Comparison of ENCODE assay signal across 30 cellular contexts in the genomic region with DNA sequence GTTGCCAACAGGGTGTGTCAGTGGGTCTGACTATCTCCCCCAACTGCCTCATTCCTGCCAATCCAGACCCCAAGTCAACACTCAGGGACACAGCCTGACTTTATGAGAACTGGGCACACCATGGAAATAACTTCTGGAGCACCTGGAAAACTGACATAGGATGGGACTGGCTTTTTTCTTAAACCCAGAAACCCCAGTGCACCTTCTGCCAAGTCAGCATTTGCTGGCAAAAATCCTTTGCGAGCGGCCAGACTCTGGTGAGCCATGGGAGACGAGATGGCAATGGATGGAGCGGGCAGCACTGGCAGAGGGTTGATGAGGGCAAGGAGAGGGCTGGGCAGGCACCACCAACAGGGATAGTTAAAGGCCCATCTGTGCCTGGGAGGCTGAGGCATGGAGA.
"Had no signal": no experiment of that assay in that cellular context is flagged by ENCODE, and none has a peak within 500 bp of the region (broad histone marks: within the 10 kb centered on the region; RNA-seq: fewer than 3 reads in every experiment).

No MANE protein-coding gene starts in this region.

- ATAC-seq: activated CD4-positive, alpha-beta T cell treated with anti-CD3 and anti-CD28 coated beads for 36 hours; activated CD8-positive, alpha-beta memory T cell treated with anti-CD3 and anti-CD28 coated beads, Interleukin-2, amount 10 ng/mL, durations not matched to agents 7 days and 5 days; activated CD8-positive, alpha-beta T cell treated with anti-CD3 and anti-CD28 coated beads, Interleukin-2, amount 10 ng/mL, durations not matched to agents 7 days and 5 days; activated naive CD8-positive, alpha-beta T cell treated with anti-CD3 and anti-CD28 coated beads, Interleukin-2, amount 50 U/mL, for 24 hours; body of pancreas; esophagus mucosa; foreskin keratinocyte; gastrocnemius medialis had no signal

- FAIRE-seq: colon had no signal

- H3K27ac Mint-ChIP-seq: activated CD4-positive, alpha-beta memory T cell treated with anti-CD3 and anti-CD28 coated beads for 36 hours; activated CD4-positive, alpha-beta T cell treated with anti-CD3 and anti-CD28 coated beads for 36 hours; activated CD4-positive, alpha-beta T cell treated with anti-CD3 and anti-CD28 coated beads, Interleukin-2, amount 10 ng/mL, durations not matched to agents 24 days and 14 days; activated CD8-positive, alpha-beta memory T cell treated with anti-CD3 and anti-CD28 coated beads, Interleukin-2, amount 10 ng/mL, durations not matched to agents 7 days and 5 days; activated CD8-positive, alpha-beta T cell treated with anti-CD3 and anti-CD28 coated beads, Interleukin-2, amount 10 ng/mL, durations not matched to agents 7 days and 5 days; activated naive CD4-positive, alpha-beta T cell treated with anti-CD3 and anti-CD28 coated beads for 36 hours; activated naive CD4-positive, alpha-beta T cell treated with anti-CD3 and anti-CD28 coated beads, Interleukin-2, amount 50 U/mL, for 24 hours; activated naive CD8-positive, alpha-beta T cell treated with anti-CD3 and anti-CD28 coated beads for 36 hours; activated naive CD8-positive, alpha-beta T cell treated with anti-CD3 and anti-CD28 coated beads, Interleukin-2, amount 50 U/mL, for 24 hours; activated T-helper 1 cell treated with anti-CD3 and anti-CD28 coated beads, Interleukin-12 subunit alpha, Interleukin-12 subunit beta, Interleukin-2, Interleukin-4 antibody, amounts not matched to agents 30 ng/mL and 10 ng/mL and 1 ng/mL, durations not matched to agents 14 hours and 24 hours and 36 hours; activated T-helper 2 cell treated with anti-CD3 and anti-CD28 coated beads, Interferon-gamma antibody, Interleukin-2, Interleukin-4, amounts not matched to agents 10 μg/mL and 5 μg/mL and 100 μg/mL, durations not matched to agents 14 hours and 24 hours and 36 hours had no signal

- H3K27me3 Mint-ChIP-seq: activated CD4-positive, alpha-beta memory T cell treated with anti-CD3 and anti-CD28 coated beads for 36 hours; activated naive CD8-positive, alpha-beta T cell treated with anti-CD3 and anti-CD28 coated beads, Interleukin-2, amount 50 U/mL, for 24 hours had no signal

- H3K9me3 Mint-ChIP-seq: activated CD4-positive, alpha-beta memory T cell treated with anti-CD3 and anti-CD28 coated beads for 36 hours; activated CD4-positive, alpha-beta T cell treated with anti-CD3 and anti-CD28 coated beads, Interleukin-2, amount 10 ng/mL, durations not matched to agents 24 days and 14 days; activated naive CD4-positive, alpha-beta T cell treated with anti-CD3 and anti-CD28 coated beads for 36 hours; activated naive CD4-positive, alpha-beta T cell treated with anti-CD3 and anti-CD28 coated beads, Interleukin-2, amount 50 U/mL, for 24 hours; activated naive CD8-positive, alpha-beta T cell treated with anti-CD3 and anti-CD28 coated beads for 36 hours; activated naive CD8-positive, alpha-beta T cell treated with anti-CD3 and anti-CD28 coated beads, Interleukin-2, amount 50 U/mL, for 24 hours; activated T-helper 1 cell treated with anti-CD3 and anti-CD28 coated beads, Interleukin-12 subunit alpha, Interleukin-12 subunit beta, Interleukin-2, Interleukin-4 antibody, amounts not matched to agents 30 ng/mL and 10 ng/mL and 1 ng/mL, durations not matched to agents 14 hours and 24 hours and 36 hours; activated T-helper 2 cell treated with anti-CD3 and anti-CD28 coated beads, Interferon-gamma antibody, Interleukin-2, Interleukin-4, amounts not matched to agents 10 μg/mL and 5 μg/mL and 100 μg/mL, durations not matched to agents 14 hours and 24 hours and 36 hours had no signal

- H3K4me3 ChIP-seq: adrenal gland, body of pancreas, gastrocnemius medialis had no signal

- H3K27me3 ChIP-seq: adrenal gland, body of pancreas, gastrocnemius medialis had no signal

- H3K9me3 ChIP-seq: adrenal gland, body of pancreas, gastrocnemius medialis had no signal

- H3K36me3 Mint-ChIP-seq: activated CD4-positive, alpha-beta memory T cell treated with anti-CD3 and anti-CD28 coated beads for 36 hours; activated CD8-positive, alpha-beta memory T cell treated with anti-CD3 and anti-CD28 coated beads, Interleukin-2, amount 10 ng/mL, durations not matched to agents 7 days and 5 days; activated naive CD4-positive, alpha-beta T cell treated with anti-CD3 and anti-CD28 coated beads, Interleukin-2, amount 50 U/mL, for 24 hours; activated naive CD8-positive, alpha-beta T cell treated with anti-CD3 and anti-CD28 coated beads for 36 hours had no signal

- H3K4me1 ChIP-seq: adrenal gland, body of pancreas, foreskin keratinocyte, gastrocnemius medialis had no signal

- H3K4me1 Mint-ChIP-seq: activated CD4-positive, alpha-beta T cell treated with anti-CD3 and anti-CD28 coated beads for 36 hours; activated CD4-positive, alpha-beta T cell treated with anti-CD3 and anti-CD28 coated beads, Interleukin-2, amount 10 ng/mL, durations not matched to agents 24 days and 14 days; activated CD8-positive, alpha-beta memory T cell treated with anti-CD3 and anti-CD28 coated beads, Interleukin-2, amount 10 ng/mL, durations not matched to agents 7 days and 5 days; activated naive CD4-positive, alpha-beta T cell treated with anti-CD3 and anti-CD28 coated beads, Interleukin-2, amount 50 U/mL, for 24 hours; activated naive CD8-positive, alpha-beta T cell treated with anti-CD3 and anti-CD28 coated beads for 36 hours; activated naive CD8-positive, alpha-beta T cell treated with anti-CD3 and anti-CD28 coated beads, Interleukin-2, amount 50 U/mL, for 24 hours had no signal

- DNase-seq: activated CD4-positive, alpha-beta memory T cell treated with anti-CD3 and anti-CD28 coated beads for 36 hours; activated CD4-positive, alpha-beta T cell treated with anti-CD3 and anti-CD28 coated beads for 36 hours; activated CD4-positive, alpha-beta T cell treated with anti-CD3 and anti-CD28 coated beads, Interleukin-2, amount 10 ng/mL, durations not matched to agents 24 days and 14 days; activated CD4-positive, CD25-positive, alpha-beta regulatory T cell; activated CD4-positive, CD25-positive, alpha-beta regulatory T cell treated with anti-CD3 and anti-CD28 coated beads, Interleukin-2, amount 50 U/mL, for 72 hours; activated CD8-positive, alpha-beta memory T cell treated with anti-CD3 and anti-CD28 coated beads, Interleukin-2, amount 10 ng/mL, durations not matched to agents 7 days and 5 days; activated CD8-positive, alpha-beta memory T cell treated with anti-CD3 and anti-CD28 coated beads, Interleukin-2, amount 50 U/mL, for 4 hours; activated CD8-positive, alpha-beta T cell treated with anti-CD3 and anti-CD28 coated beads, Interleukin-2, amount 10 ng/mL, durations not matched to agents 7 days and 5 days; activated effector memory CD4-positive, alpha-beta T cell treated with anti-CD3 and anti-CD28 coated beads, Interleukin-2, amount 50 U/mL, for 16 hours; activated naive CD4-positive, alpha-beta T cell treated with anti-CD3 and anti-CD28 coated beads for 36 hours; activated naive CD8-positive, alpha-beta T cell treated with anti-CD3 and anti-CD28 coated beads for 36 hours; activated naive CD8-positive, alpha-beta T cell treated with anti-CD3 and anti-CD28 coated beads, Interleukin-2, amount 50 U/mL, for 24 hours; activated T-cell treated with anti-CD3 and anti-CD28 coated beads, Interleukin-2, amount 50 U/mL, for 1 hour; activated T-cell treated with anti-CD3 and anti-CD28 coated beads, Interleukin-2, amount 50 U/mL, for 48 hours; adrenal gland; amygdala; aorta; body of pancreas; caudate nucleus; cortex of kidney; effector CD8-positive, alpha-beta T cell; foreskin keratinocyte; gastrocnemius medialis; glutamatergic neuron; T-helper 2 cell had no signal

- H3K4me3 Mint-ChIP-seq: activated CD4-positive, alpha-beta memory T cell treated with anti-CD3 and anti-CD28 coated beads for 36 hours; activated CD4-positive, alpha-beta T cell treated with anti-CD3 and anti-CD28 coated beads for 36 hours; activated CD4-positive, alpha-beta T cell treated with anti-CD3 and anti-CD28 coated beads, Interleukin-2, amount 10 ng/mL, durations not matched to agents 24 days and 14 days; activated CD8-positive, alpha-beta memory T cell treated with anti-CD3 and anti-CD28 coated beads, Interleukin-2, amount 10 ng/mL, durations not matched to agents 7 days and 5 days; activated CD8-positive, alpha-beta T cell treated with anti-CD3 and anti-CD28 coated beads, Interleukin-2, amount 10 ng/mL, durations not matched to agents 7 days and 5 days; activated naive CD4-positive, alpha-beta T cell treated with anti-CD3 and anti-CD28 coated beads for 36 hours; activated naive CD4-positive, alpha-beta T cell treated with anti-CD3 and anti-CD28 coated beads, Interleukin-2, amount 50 U/mL, for 24 hours; activated naive CD8-positive, alpha-beta T cell treated with anti-CD3 and anti-CD28 coated beads for 36 hours; activated naive CD8-positive, alpha-beta T cell treated with anti-CD3 and anti-CD28 coated beads, Interleukin-2, amount 50 U/mL, for 24 hours; activated T-helper 1 cell treated with anti-CD3 and anti-CD28 coated beads, Interleukin-12 subunit alpha, Interleukin-12 subunit beta, Interleukin-2, Interleukin-4 antibody, amounts not matched to agents 30 ng/mL and 10 ng/mL and 1 ng/mL, durations not matched to agents 14 hours and 24 hours and 36 hours had no signal

- H3K27ac ChIP-seq: adrenal gland, body of pancreas, foreskin keratinocyte, gastrocnemius medialis had no signal

- H3K36me3 ChIP-seq: adrenal gland, gastrocnemius medialis had no signal
